ENCODE assay signal across 8 cellular contexts in the genomic region with DNA sequence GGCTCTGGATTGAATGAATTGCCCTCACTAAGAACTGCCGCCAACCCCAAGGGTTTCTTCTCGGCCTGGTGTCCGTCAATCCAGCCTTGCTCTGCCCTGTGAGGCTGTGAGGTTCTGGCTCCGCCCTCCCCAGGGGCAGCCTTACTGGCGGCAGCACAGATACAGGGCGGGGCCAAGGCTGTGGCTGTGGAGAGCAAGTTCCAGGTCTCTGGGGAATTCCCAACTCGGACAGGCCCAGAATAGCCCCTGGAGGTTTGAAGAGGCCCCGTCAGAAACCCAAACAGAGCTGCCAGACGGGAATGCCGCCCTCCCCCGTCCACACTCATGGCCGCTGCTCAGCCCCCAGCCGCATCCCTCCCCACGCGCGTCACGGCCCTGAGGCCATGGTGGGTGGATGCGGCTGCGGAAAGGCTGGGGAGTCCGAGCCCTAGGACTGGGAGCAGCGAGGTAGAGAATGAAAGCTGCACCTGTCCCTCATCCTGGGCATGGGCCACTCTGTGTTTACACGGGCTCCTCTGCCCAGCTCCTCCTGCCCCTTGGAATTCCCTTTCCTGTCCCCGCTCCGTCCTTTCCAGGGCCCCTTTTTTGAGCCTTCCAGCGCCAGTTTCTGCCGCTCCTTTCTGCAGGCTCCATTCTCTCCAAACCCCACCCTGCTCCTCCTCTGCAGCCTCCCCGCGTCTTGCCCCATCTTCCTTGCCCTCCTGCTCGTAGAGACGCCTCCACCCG. TPM values are rescaled to one million over a fixed set of nuclear protein-coding genes. Genes with fewer than 3 reads are reported as not detected.
DNase-seq lines count a peak whose midpoint lies in the region; ATAC-seq, FAIRE-seq and TF ChIP-seq lines count a peak whose summit lies in the region.

No MANE protein-coding gene starts in this region.

- peaks cover 32% of the 10 kb centered on the region for H3K4me1 ChIP-seq in HAP-1
- H3K4me1 ChIP-seq in mammary epithelial cell (ENCODE audit: insufficient read depth, low read length), result peaks cover 41% of the 10 kb centered on the region
- H3K4me1 ChIP-seq in iPS-15b (ENCODE audit: control insufficient read depth, insufficient read depth, low read length), result peaks cover 15% of the 10 kb centered on the region

- H3K9ac ChIP-seq in mammary epithelial cell (ENCODE audit: insufficient read depth, low read length), result peak overlapping the region; percentile 56
- H3K9ac ChIP-seq in iPS-15b (ENCODE audit: low read depth, low read length), result peak overlapping the region; percentile 83

- peak overlapping the region; percentile 25 for H2AFZ ChIP-seq in mammary epithelial cell (ENCODE audit: low read depth, low read length)

- H3K27ac ChIP-seq in mammary epithelial cell (ENCODE audit: insufficient read depth, low read depth, low read length), result peak overlapping the region; percentile 40

- H3K79me2 ChIP-seq in mammary epithelial cell (ENCODE audit: insufficient read depth, low read length), result peaks cover 32% of the 10 kb centered on the region

- peak overlapping the region; percentile 91 for H3K4me2 ChIP-seq in mammary epithelial cell (ENCODE audit: insufficient read depth, low read depth, low read length)

- H4K20me1 ChIP-seq in mammary epithelial cell (ENCODE audit: insufficient read depth, low read length), result no peaks in the 10 kb centered on the region

- no peaks in the 10 kb centered on the region for H3K27me3 ChIP-seq in HAP-1 (ENCODE audit: low read depth)
- H3K27me3 ChIP-seq in mammary epithelial cell (ENCODE audit: insufficient read depth, low read length), result no peaks in the 10 kb centered on the region
- no peaks in the 10 kb centered on the region for H3K27me3 ChIP-seq in iPS-15b (ENCODE audit: control insufficient read depth, insufficient read depth, low read length)

- ATAC-seq in GM18870 (IDR thresholded peaks at IDR 0.05; ENCODE audit: unreplicated experiment), result no peak

- 3% methylated on average over 23 of the region's 31 CpGs for WGBS in mammary epithelial cell (ENCODE audit: low coverage, missing lambda C conversion rate)

- FAIRE-seq in D721Med (lab: Jason Lieb, UNC), result peak; percentile 25

- intact Hi-C loops in mammary epithelial cell (cut with micrococcal nuclease), result loop anchor here (5.0 kb wide), 1 partner anchor 186 kb away; a partner anchor contains a TSS

- peak overlapping the region; percentile 54 for H3K4me3 ChIP-seq in HAP-1
- peak overlapping the region; percentile 7 to 55 (median 38) for H3K4me3 ChIP-seq in mammary epithelial cell (replicated peaks in 1 of 3; ENCODE audit: insufficient read depth in 1 of 3, low read depth in 2 of 3, low read length in 3 of 3)
- H3K4me3 ChIP-seq in iPS-15b (ENCODE audit: low read depth, low read length), result peak overlapping the region; percentile 87
- peak overlapping the region; percentile 56 for H3K4me3 ChIP-seq in retinal pigment epithelial cell (ENCODE audit: low read length)

- DNase-seq in D721Med (ENCODE audit: insufficient read length, low spot score) (peak; percentile 85), HAP-1 (ENCODE audit: low spot score in 2 of 2) (peak; percentile 99), NCI-H1694 (lab: John Stamatoyannopoulos, UW) (peak; percentile 20), T1000 (lab: John Stamatoyannopoulos, UW) (peak; percentile 96), mammary epithelial cell (peak; percentile 97), retinal pigment epithelial cell (ENCODE audit: low read depth) (peak; percentile 87)

- H3K36me3 ChIP-seq in HAP-1 (replicated peaks), result peaks cover 30% of the 10 kb centered on the region
- peaks cover 7% of the 10 kb centered on the region for H3K36me3 ChIP-seq in mammary epithelial cell (ENCODE audit: insufficient read depth, low read length)
- peaks cover 14% of the 10 kb centered on the region for H3K36me3 ChIP-seq in iPS-15b (ENCODE audit: control insufficient read depth, insufficient read depth, low read length)

- CTCF ChIA-PET in mammary epithelial cell (lab: Charles Lee; ENCODE audit: low non-redundant PET), result no interaction called here

- TF ChIP-seq CTCF in D721Med (IDR thresholded peaks at IDR 0.05; ENCODE audit: insufficient read depth, missing control alignments) (no peak), mammary epithelial cell (conservative IDR thresholded peaks at IDR 0.05 in 1 of 2, IDR thresholded peaks at IDR 0.05 in 1 of 2; ENCODE audit: extremely low read depth in 1 of 2, insufficient read depth in 1 of 2, low read depth in 1 of 2, low read length in 2 of 2) (no peak), retinal pigment epithelial cell (conservative IDR thresholded peaks at IDR 0.05; ENCODE audit: low read depth, low read length) (no peak)

- in situ Hi-C loops in HAP-1 (cut with MboI; ENCODE audit: low sequenced_read_pairs) (no loop called here), mammary epithelial cell (cut with MboI; ENCODE audit: low sequenced_read_pairs in 2 of 2) (loop anchor here in 1 of 2 donors (25.0 kb wide), 1 partner anchor 201 kb away; a partner anchor contains a TSS)

- no TSS peak for BruUV-seq in mammary epithelial cell (replicated peaks; lab: Mats Ljungman, UMichigan)

- H3K9me3 ChIP-seq in HAP-1, result no peaks in the 10 kb centered on the region
- H3K9me3 ChIP-seq in mammary epithelial cell (replicated peaks; ENCODE audit: insufficient read depth, low read length), result no peaks in the 10 kb centered on the region
- H3K9me3 ChIP-seq in iPS-15b (ENCODE audit: control insufficient read depth, insufficient read depth, low read length), result no peaks in the 10 kb centered on the region

- dilution Hi-C loops in mammary epithelial cell (cut with HindIII; ENCODE audit: low sequenced_read_pairs), result no loop called here

RNA-seq across cellular contexts. Expression of a gene that starts 0.7 kb away (rescaled TPM):
- total RNA-seq in mammary epithelial cell, result under 1 TPM in 1 of 2 donors, not detected in 1; 0.42 TPM
- 0.07 TPM for polyA plus RNA-seq in mammary epithelial cell
- polyA minus RNA-seq in mammary epithelial cell, result not detected

RNA-seq across cellular contexts. Expression of a gene that starts 4.6 kb away (rescaled TPM):
- total RNA-seq in mammary epithelial cell, result 10 to 100 TPM; 13.7 to 24.9 TPM
- 25.1 TPM for polyA plus RNA-seq in mammary epithelial cell
- polyA minus RNA-seq in mammary epithelial cell, result 18.4 TPM

RNA-seq across cellular contexts. Expression of a gene that starts 5.0 kb away (rescaled TPM):
- 100 to 1,000 TPM in 1 of 2 donors, 10 to 100 TPM in 1; 80.2 to 139 TPM for total RNA-seq in mammary epithelial cell
- polyA plus RNA-seq in mammary epithelial cell, result 117 TPM
- polyA minus RNA-seq in mammary epithelial cell, result 374 TPM

RNA-seq across cellular contexts. Expression of a gene that starts 8.9 kb away (rescaled TPM):
- total RNA-seq in mammary epithelial cell, result 100 to 1,000 TPM; 116 to 138 TPM
- 102 TPM for polyA plus RNA-seq in mammary epithelial cell
- 493 TPM for polyA minus RNA-seq in mammary epithelial cell

RNA-seq across cellular contexts. Expression of a gene that starts 20.8 kb away (rescaled TPM):
- 10 to 100 TPM; 20.2 to 55.0 TPM for total RNA-seq in mammary epithelial cell
- 61.0 TPM for polyA plus RNA-seq in mammary epithelial cell
- 90.3 TPM for polyA minus RNA-seq in mammary epithelial cell

Comparison
In these comparisons a context has a peak if more than half of its experiments do, and no peak if none do; other contexts are left out.
1. DNase-seq: peak in every context shown above with its lines; median percentile 99 in HAP-1; 97 in mammary epithelial cell; 96 in T1000; 87 in retinal pigment epithelial cell; 85 in D721Med; 20 in NCI-H1694.